ENCODE assay signal across 27 cellular contexts in genomic region chr1:91575909-91576519, GRCh38.
A peak's percentile ranks its signal among the peaks of the same experiment; 100 is the strongest.
DNase-seq lines count a peak whose midpoint lies in the region; ATAC-seq, FAIRE-seq and TF ChIP-seq lines count a peak whose summit lies in the region.
"Had no signal": no experiment of that assay in that cellular context is flagged by ENCODE, and none has a peak within 500 bp of the region (broad histone marks: within the 10 kb centered on the region; RNA-seq: fewer than 3 reads in every experiment).

No MANE protein-coding gene starts in this region.

- TF ChIP-seq RAD21 in K562 (CRISPR knock-in tag; conservative IDR thresholded peaks at IDR 0.05 in 1 of 2, IDR thresholded peaks at IDR 0.05 in 1 of 2): no peak

- CTCF ChIA-PET in K562 (lab: Yijun Ruan, JAX; ENCODE audit: low intra/inter-chr PET ratio): no interaction called here

- POLR2A ChIA-PET in K562 (lab: Yijun Ruan, JAX): interaction anchor here (1.1 to 1.4 kb wide), 5 partner anchors 10 to 16 kb away, joined by 3 to 5 read pairs (median 3); no protein-coding TSS in a partner anchor

- no peaks in the 10 kb centered on the region for H3K36me3 ChIP-seq in K562 (ENCODE audit: control insufficient read depth, insufficient read depth, low read length)
- H3K36me3 ChIP-seq in sigmoid colon: no peaks in the 10 kb centered on the region
- H3K36me3 ChIP-seq in thyroid gland: no peaks in the 10 kb centered on the region
- H3K36me3 ChIP-seq: brain microvascular endothelial cell, ovary, spleen, thoracic aorta had no signal

- WGBS in K562 (ENCODE audit: insufficient coverage, low coverage, missing lambda C conversion rate): 51% methylated on average over 4 of the region's 4 CpGs
- 48 to 72% methylated on average over 4 of the region's 4 CpGs for WGBS in sigmoid colon, 2 donors
- WGBS in thyroid gland, 2 donors: 80% methylated on average over 4 of the region's 4 CpGs

- no peaks in the 10 kb centered on the region for H3K9me3 ChIP-seq in K562 (replicated peaks; ENCODE audit: control insufficient read depth, insufficient read depth, low read depth, low read length)
- no peaks in the 10 kb centered on the region for H3K9me3 ChIP-seq in sigmoid colon
- H3K9me3 ChIP-seq in thyroid gland: no peaks in the 10 kb centered on the region
- H3K9me3 ChIP-seq: ovary, spleen, thoracic aorta had no signal

- intact Hi-C loops in K562 (cut with micrococcal nuclease): no loop called here
- intact Hi-C loops in sigmoid colon (cut with DNase I): no loop called here
- intact Hi-C loops in thyroid gland (cut with DNase I): no loop called here

- no peak for FAIRE-seq in K562 (lab: Jason Lieb, UNC)
- FAIRE-seq: G401.6, H1, TTC549 had no signal

- no peak overlapping the region for H3K4me2 ChIP-seq in K562 (ENCODE audit: insufficient read depth, low read length)
- H3K4me2 ChIP-seq: PC-9 had no signal

- TF ChIP-seq POLR2A in K562 (conservative IDR thresholded peaks at IDR 0.05): no peak
- TF ChIP-seq POLR2A in sigmoid colon (IDR thresholded peaks at IDR 0.05): no peak
- no peak for TF ChIP-seq POLR2A in thyroid gland (IDR thresholded peaks at IDR 0.05)

- H3K9me1 ChIP-seq in K562 (ENCODE audit: control insufficient read depth, insufficient read depth, low read length): no peaks in the 10 kb centered on the region

- no peak overlapping the region for H3K27ac ChIP-seq in K562 (ENCODE audit: extremely low read depth, low read depth, low read length)
- peak overlapping the region; percentile 2 to 68 (median 48) for H3K27ac ChIP-seq in sigmoid colon
- no peak overlapping the region for H3K27ac ChIP-seq in thyroid gland
- H3K27ac ChIP-seq: brain microvascular endothelial cell, ovary, PC-9, spleen, thoracic aorta had no signal

- H3K4me3 ChIP-seq in K562 (no peak overlapping the region), sigmoid colon (no peak overlapping the region), thyroid gland (replicated peaks in 1 of 3) (no peak overlapping the region)
- H3K4me3 ChIP-seq: ovary, PC-9, spleen, thoracic aorta had no signal

- BruUV-seq in K562 (replicated peaks; lab: Mats Ljungman, UMichigan): no TSS peak

- in situ Hi-C loops in K562 (cut with MboI): no loop called here

- H3K4me1 ChIP-seq in K562 (replicated peaks in 1 of 2; ENCODE audit: control insufficient read depth in 2 of 2, insufficient read depth in 2 of 2, low read length in 2 of 2) (peaks cover 0 to 12% of the 10 kb centered on the region in 2 experiments; a peak in 2 of 5 replicates), sigmoid colon (peaks cover 0 to 73% (median 43%) of the 10 kb centered on the region in 4 donors), thyroid gland (peaks cover 9 to 10% of the 10 kb centered on the region in 2 donors)

- H3K79me2 ChIP-seq in K562 (ENCODE audit: control insufficient read depth, insufficient read depth, low read length): no peaks in the 10 kb centered on the region

- H4K20me1 ChIP-seq in K562 (replicated peaks; ENCODE audit: control insufficient read depth, insufficient read depth, low read length): no peaks in the 10 kb centered on the region

- H3K27me3 ChIP-seq in K562 (ENCODE audit: control insufficient read depth in 2 of 2, insufficient read depth in 2 of 2, low read length in 2 of 2) (no peaks in the 10 kb centered on the region), sigmoid colon (no peaks in the 10 kb centered on the region), thyroid gland (no peaks in the 10 kb centered on the region)
- H3K27me3 ChIP-seq: brain microvascular endothelial cell, ovary, spleen had no signal

- TF ChIP-seq EP300 in K562 (IDR thresholded peaks at IDR 0.05; ENCODE audit: low read length): no peak
- no peak for TF ChIP-seq EP300 in sigmoid colon (IDR thresholded peaks at IDR 0.05)

- DNase-seq in ELR (ENCODE audit: low read depth): peak; percentile 14
- DNase-seq in MV-4-11 (lab: John Stamatoyannopoulos, UW): peak; percentile 17
- no peak for DNase-seq in K562 (ENCODE audit: extremely low read depth in 1 of 4, low spot score in 3 of 4)
- no peak for DNase-seq in sigmoid colon
- no peak for DNase-seq in NCI-H146 (lab: John Stamatoyannopoulos, UW)
- no peak for DNase-seq in thyroid gland
- DNase-seq: activated CD8-positive, alpha-beta memory T cell treated with anti-CD3 and anti-CD28 coated beads for 24 hours; activated gamma-delta T cell treated with Interleukin-2 at 50 U/mL for 16 hours; activated T-cell treated with anti-CD3 and anti-CD28 coated beads, Interleukin-2, amount 50 U/mL, for 1 hour; brain microvascular endothelial cell; CD8-positive, alpha-beta T cell; foreskin melanocyte; NCI-H446; ovary; PC-9; retina; SHP77 treated with DMSO at 0.1 percent for 48 hours; spleen; stimulated activated CD4-positive, alpha-beta T cell treated with anti-CD3 and anti-CD28 coated beads, Interleukin-2, amount 100 ng/mL, for 48 hours had no signal

- ATAC-seq in K562: no peak
- ATAC-seq in HG03045 (IDR thresholded peaks at IDR 0.05; ENCODE audit: unreplicated experiment): no peak
- ATAC-seq: CD8-positive, alpha-beta T cell; left lobe of liver; naive thymus-derived CD4-positive, alpha-beta T cell; stimulated activated memory B cell treated with anti-CD40 and anti-IgM and Interleukin-4, amounts not matched to agents 10 μg/mL and 1 μg/mL and 100 μg/mL, for 72 hours had no signal

- H3K9ac ChIP-seq in K562 (ENCODE audit: insufficient read depth in 1 of 2, low read depth in 2 of 2, low read length in 2 of 2): no peak overlapping the region

- H2AFZ ChIP-seq in K562 (ENCODE audit: low read depth, low read length): peak overlapping the region; percentile 54; the same call in 1 of the 2 replicates
- H2AFZ ChIP-seq: PC-9 had no signal

- TF ChIP-seq CTCF in K562 (IDR thresholded peaks at IDR 0.05 in 2 of 3, conservative IDR thresholded peaks at IDR 0.05 in 1 of 3; ENCODE audit: insufficient read depth in 2 of 3, low read depth in 1 of 3, low read length in 3 of 3) (no peak), sigmoid colon (IDR thresholded peaks at IDR 0.05) (no peak), thyroid gland (IDR thresholded peaks at IDR 0.05) (no peak)

TF ChIP-seq in K562, 482 proteins besides CTCF, POLR2A, EP300 and RAD21 (continues in another document):
- TF ChIP-seq NEUROD1 (IDR thresholded peaks at IDR 0.05; ENCODE audit: borderline replicate concordance, low read depth, low read length, partially characterized antibody) (no peak), SAFB (IDR thresholded peaks at IDR 0.05; ENCODE audit: borderline replicate concordance, low read depth, low read length) (no peak), MIER1 (IDR thresholded peaks at IDR 0.05; ENCODE audit: low read depth) (no peak), SRF (CRISPR knock-in tag; IDR thresholded peaks at IDR 0.05) (no peak), E4F1 (CRISPR knock-in tag; IDR thresholded peaks at IDR 0.05; ENCODE audit: borderline replicate concordance) (no peak), GMEB1 (CRISPR knock-in tag; IDR thresholded peaks at IDR 0.05) (no peak), ZBTB1 (CRISPR knock-in tag; IDR thresholded peaks at IDR 0.05; ENCODE audit: borderline replicate concordance, low read depth) (no peak), FOS (IDR thresholded peaks at IDR 0.05; ENCODE audit: extremely low read depth, insufficient read length) (no peak), HNRNPLL (IDR thresholded peaks at IDR 0.05; ENCODE audit: low read depth, low read length, poor library complexity, severe bottlenecking) (no peak), RFX5 (IDR thresholded peaks at IDR 0.05; ENCODE audit: low read depth, low read length) (no peak)
- TF ChIP-seq, protein P1, sequence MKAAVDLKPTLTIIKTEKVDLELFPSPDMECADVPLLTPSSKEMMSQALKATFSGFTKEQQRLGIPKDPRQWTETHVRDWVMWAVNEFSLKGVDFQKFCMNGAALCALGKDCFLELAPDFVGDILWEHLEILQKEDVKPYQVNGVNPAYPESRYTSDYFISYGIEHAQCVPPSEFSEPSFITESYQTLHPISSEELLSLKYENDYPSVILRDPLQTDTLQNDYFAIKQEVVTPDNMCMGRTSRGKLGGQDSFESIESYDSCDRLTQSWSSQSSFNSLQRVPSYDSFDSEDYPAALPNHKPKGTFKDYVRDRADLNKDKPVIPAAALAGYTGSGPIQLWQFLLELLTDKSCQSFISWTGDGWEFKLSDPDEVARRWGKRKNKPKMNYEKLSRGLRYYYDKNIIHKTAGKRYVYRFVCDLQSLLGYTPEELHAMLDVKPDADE (conservative IDR thresholded peaks at IDR 0.05; ENCODE audit: control insufficient read depth, low read depth, low read length): no peak

Comparison
In these comparisons a context has a peak if more than half of its experiments do, and no peak if none do; other contexts are left out.
1. DNase-seq: peak in ELR (single experiment) and MV-4-11 (single experiment); none in K562 (0 of 4), sigmoid colon (single experiment), NCI-H146 (single experiment) and thyroid gland (0 of 2).
2. H3K27ac ChIP-seq: peak in sigmoid colon (4 of 4); none in K562 (single experiment) and thyroid gland (0 of 3).